ENCODE assay signal across 8 cellular contexts in the genomic region with DNA sequence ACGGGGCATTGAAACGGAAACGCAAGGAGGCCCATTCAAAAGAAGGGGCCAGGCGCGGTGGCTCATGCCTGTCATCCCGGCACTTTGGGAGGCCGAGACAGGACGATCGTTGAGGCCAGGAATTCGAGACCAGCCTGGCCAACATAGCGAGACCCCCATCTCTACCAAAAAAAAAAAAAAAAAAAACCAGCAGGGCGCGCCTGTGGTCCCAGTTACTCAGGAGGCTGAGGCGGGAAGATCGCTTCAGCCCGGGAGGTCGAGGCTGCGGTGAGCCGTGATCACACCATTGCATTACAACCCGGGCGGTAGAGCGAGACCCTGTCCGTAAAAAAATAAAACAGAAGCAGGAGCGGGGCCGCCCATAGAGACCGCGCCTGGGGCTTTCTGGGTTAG. TPM values are rescaled to one million over a fixed set of nuclear protein-coding genes. Genes with fewer than 3 reads are reported as not detected.
DNase-seq lines count a peak whose midpoint lies in the region; ATAC-seq and TF ChIP-seq lines count a peak whose summit lies in the region.

No MANE protein-coding gene starts in this region.

- TF ChIP-seq CTCF in C4-2B (conservative IDR thresholded peaks at IDR 0.05), result no peak
- no peak for TF ChIP-seq CTCF in chondrocyte (IDR thresholded peaks at IDR 0.05)

- H3K27ac Mint-ChIP-seq in chondrocyte (ENCODE audit: unreplicated experiment), result peak overlapping the region; percentile 98
- peak overlapping the region; percentile 95 to 96 for H3K27ac Mint-ChIP-seq in natural killer cell treated with Interleukin-12 subunit alpha and Interleukin-12 subunit beta and Interleukin-15 and Interleukin-18, amount 100 ng/mL, for 72 hours

- no peaks in the 10 kb centered on the region for H3K9me3 Mint-ChIP-seq in chondrocyte (ENCODE audit: low read depth)
- H3K9me3 Mint-ChIP-seq in natural killer cell treated with Interleukin-12 subunit alpha and Interleukin-12 subunit beta and Interleukin-15 and Interleukin-18, amount 100 ng/mL, for 72 hours, result no peaks in the 10 kb centered on the region

- peak overlapping the region; percentile 86 for H3K27ac ChIP-seq in C4-2B

- H3K4me3 Mint-ChIP-seq in chondrocyte (ENCODE audit: unreplicated experiment), result peak overlapping the region; percentile 77
- H3K4me3 Mint-ChIP-seq in natural killer cell treated with Interleukin-12 subunit alpha and Interleukin-12 subunit beta and Interleukin-15 and Interleukin-18, amount 100 ng/mL, for 72 hours, result peak overlapping the region; percentile 96

- ATAC-seq in HG03558 (IDR thresholded peaks at IDR 0.05; ENCODE audit: extremely low read depth, unreplicated experiment), result peak; percentile 26
- ATAC-seq in natural killer cell treated with Interleukin-12 subunit alpha and Interleukin-12 subunit beta and Interleukin-15 and Interleukin-18, amount 100 ng/mL, for 72 hours, result peak; percentile 34 to 66

- no peaks in the 10 kb centered on the region for H3K27me3 Mint-ChIP-seq in chondrocyte (ENCODE audit: low read depth)
- H3K27me3 Mint-ChIP-seq in natural killer cell treated with Interleukin-12 subunit alpha and Interleukin-12 subunit beta and Interleukin-15 and Interleukin-18, amount 100 ng/mL, for 72 hours, result no peaks in the 10 kb centered on the region

- H3K4me1 Mint-ChIP-seq in chondrocyte (ENCODE audit: low read depth), result peaks cover 64% of the 10 kb centered on the region
- H3K4me1 Mint-ChIP-seq in natural killer cell treated with Interleukin-12 subunit alpha and Interleukin-12 subunit beta and Interleukin-15 and Interleukin-18, amount 100 ng/mL, for 72 hours (ENCODE audit: low read depth in 2 of 2), result peaks cover 9 to 19% of the 10 kb centered on the region in 2 donors

- H3K36me3 Mint-ChIP-seq in chondrocyte (ENCODE audit: low read depth), result peaks cover 10% of the 10 kb centered on the region
- H3K36me3 Mint-ChIP-seq in natural killer cell treated with Interleukin-12 subunit alpha and Interleukin-12 subunit beta and Interleukin-15 and Interleukin-18, amount 100 ng/mL, for 72 hours, result no peaks in the 10 kb centered on the region

- DNase-seq in chondrocyte (ENCODE audit: low spot score) (no peak), activated gamma-delta T cell (lab: John Stamatoyannopoulos, UW) (no peak), 8988T (no peak)
- DNase-seq in natural killer cell treated with Interleukin-12 subunit alpha and Interleukin-12 subunit beta and Interleukin-15 and Interleukin-18, amount 100 ng/mL, for 72 hours (ENCODE audit: low spot score), result no peak
- DNase-seq in effector CD8-positive, alpha-beta T cell (lab: John Stamatoyannopoulos, UW), result no peak
- DNase-seq in stimulated activated CD4-positive, alpha-beta T cell treated with anti-CD3 and anti-CD28 coated beads, Interleukin-4, amount 100 ng/mL, for 24 hours, result no peak

RNA-seq across cellular contexts. Expression of a gene that starts 0.4 kb away (rescaled TPM):
- total RNA-seq in chondrocyte, result 29.9 to 31.9 TPM (median 31.7 TPM) in 3 replicates
- 10 to 100 TPM; 23.2 to 69.1 TPM for total RNA-seq in natural killer cell treated with Interleukin-12 subunit alpha and Interleukin-12 subunit beta and Interleukin-15 and Interleukin-18, amount 100 ng/mL, for 72 hours

RNA-seq across cellular contexts. Expression of a gene that starts 13.4 kb away (rescaled TPM):
- 0.07 to 0.22 TPM (median 0.15 TPM) in 3 replicates for total RNA-seq in chondrocyte
- total RNA-seq in natural killer cell treated with Interleukin-12 subunit alpha and Interleukin-12 subunit beta and Interleukin-15 and Interleukin-18, amount 100 ng/mL, for 72 hours, result not detected

RNA-seq across cellular contexts. Expression of a gene that starts 38.9 kb away (rescaled TPM):
- 21.4 to 36.1 TPM (median 35.9 TPM) in 3 replicates for total RNA-seq in chondrocyte
- 10 to 100 TPM; 43.1 to 60.9 TPM for total RNA-seq in natural killer cell treated with Interleukin-12 subunit alpha and Interleukin-12 subunit beta and Interleukin-15 and Interleukin-18, amount 100 ng/mL, for 72 hours
